ENCODE assay signal across 11 cellular contexts in the genomic region with DNA sequence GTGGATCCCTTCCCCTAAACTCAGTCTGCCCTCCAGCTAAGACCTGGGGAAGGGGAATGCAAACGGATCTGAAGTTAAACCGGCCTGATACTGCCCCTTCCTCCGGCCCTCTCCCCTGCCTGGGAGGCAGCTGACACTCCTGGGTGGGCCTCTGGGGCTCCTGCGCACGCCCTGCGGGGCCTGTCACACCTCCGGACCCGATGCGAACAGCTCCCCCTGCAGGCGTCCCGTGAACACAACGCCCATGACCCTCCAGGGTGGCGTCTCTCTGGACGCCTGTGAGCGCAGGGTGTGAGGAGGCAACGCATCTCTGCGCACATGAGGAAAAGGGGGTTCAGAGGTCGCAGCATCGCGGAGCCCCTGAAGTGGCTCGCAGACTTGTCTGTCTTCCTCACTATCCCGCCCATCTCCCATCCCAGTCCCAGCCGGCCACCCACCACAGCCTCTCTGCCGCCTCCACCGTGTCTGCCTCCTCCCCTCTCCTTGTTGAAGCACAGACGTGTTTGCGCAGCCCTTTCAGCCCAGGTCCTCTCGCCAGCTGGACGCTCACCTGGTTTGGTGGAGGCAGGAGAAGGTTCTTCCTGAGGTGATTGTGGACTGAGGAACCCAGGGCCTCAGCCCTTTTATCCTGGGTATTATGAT. TPM values are rescaled to one million over a fixed set of nuclear protein-coding genes. Genes with fewer than 3 reads are reported as not detected.
DNase-seq lines count a peak whose midpoint lies in the region; ATAC-seq, FAIRE-seq and TF ChIP-seq lines count a peak whose summit lies in the region.
"Had no signal": no experiment of that assay in that cellular context is flagged by ENCODE, and none has a peak within 500 bp of the region (broad histone marks: within the 10 kb centered on the region; RNA-seq: fewer than 3 reads in every experiment).

No MANE protein-coding gene starts in this region.

- no peaks in the 10 kb centered on the region for H3K36me3 ChIP-seq in BLaER1
- H3K36me3 ChIP-seq in RWPE2 (ENCODE audit: low read depth): no peaks in the 10 kb centered on the region
- no peaks in the 10 kb centered on the region for H3K36me3 ChIP-seq in HepG2 (replicated peaks in 1 of 2; ENCODE audit: control insufficient read depth in 1 of 2, insufficient read depth in 2 of 2, low read length in 2 of 2)
- H3K36me3 ChIP-seq: cardiac muscle cell had no signal

- BruUV-seq in HepG2 (replicated peaks; lab: Mats Ljungman, UMichigan): no TSS peak

- H3K36me3 Mint-ChIP-seq in osteocyte (ENCODE audit: unreplicated experiment): no peaks in the 10 kb centered on the region

- H3K4me2 ChIP-seq in BLaER1: peak overlapping the region; percentile 59
- H3K4me2 ChIP-seq in HepG2 (ENCODE audit: low read depth, low read length): no peak overlapping the region

- TF ChIP-seq POLR2A in HepG2 (IDR thresholded peaks at IDR 0.05; ENCODE audit: insufficient read depth in 1 of 2, low read depth in 2 of 2, low read length in 2 of 2): no peak

- H3K9me3 ChIP-seq in BLaER1: peaks cover 24% of the 10 kb centered on the region
- H3K9me3 ChIP-seq in RWPE2 (ENCODE audit: severe bottlenecking): no peaks in the 10 kb centered on the region
- no peaks in the 10 kb centered on the region for H3K9me3 ChIP-seq in HepG2 (ENCODE audit: low read length)

- H2AFZ ChIP-seq in HepG2 (ENCODE audit: low read length): no peak overlapping the region

- H3K27me3 Mint-ChIP-seq in osteocyte (ENCODE audit: unreplicated experiment): no peaks in the 10 kb centered on the region

- peak overlapping the region; percentile 14; the same call in 1 of the 2 replicates for H3K27ac ChIP-seq in BLaER1
- no peak overlapping the region for H3K27ac ChIP-seq in RWPE2 (ENCODE audit: poor library complexity, severe bottlenecking)
- no peak overlapping the region for H3K27ac ChIP-seq in HepG2 (ENCODE audit: extremely low read length, insufficient read depth, low read length)
- H3K27ac ChIP-seq: cardiac muscle cell had no signal

- no peak for ATAC-seq in RWPE2 (ENCODE audit: low read depth)
- ATAC-seq in HepG2: peak; percentile 92
- ATAC-seq: naive thymus-derived CD8-positive, alpha-beta T cell had no signal

- POLR2A ChIA-PET in HepG2 (lab: Yijun Ruan, JAX): no interaction called here

- 18% methylated on average over 10 of the region's 29 CpGs for WGBS in HepG2 (ENCODE audit: low lambda C conversion rate)

- H4K20me1 ChIP-seq in BLaER1 (no peaks in the 10 kb centered on the region), HepG2 (ENCODE audit: insufficient read depth, low read length) (no peaks in the 10 kb centered on the region)

- CTCF ChIA-PET in HepG2 (lab: Yijun Ruan, JAX; ENCODE audit: low intra/inter-chr PET ratio, low total read pairs): no interaction called here

- H3K4me3 ChIP-seq in BLaER1 (no peak overlapping the region), GM12875 (ENCODE audit: low read depth, low read length) (no peak overlapping the region), RWPE2 (ENCODE audit: severe bottlenecking) (no peak overlapping the region), HepG2 (replicated peaks in 1 of 3; ENCODE audit: insufficient read depth in 1 of 3, low read depth in 2 of 3, low read length in 3 of 3) (no peak overlapping the region)
- H3K4me3 ChIP-seq: cardiac muscle cell had no signal

- H3K9ac ChIP-seq in BLaER1: no peak overlapping the region
- H3K9ac ChIP-seq in HepG2 (ENCODE audit: insufficient read depth, low read depth, low read length): no peak overlapping the region

- H3K9me3 Mint-ChIP-seq in osteocyte (ENCODE audit: unreplicated experiment): peaks cover 58% of the 10 kb centered on the region

- H3K27me3 ChIP-seq in BLaER1 (no peaks in the 10 kb centered on the region), RWPE2 (ENCODE audit: insufficient read depth, poor library complexity, severe bottlenecking) (no peaks in the 10 kb centered on the region), HepG2 (ENCODE audit: control insufficient read depth in 1 of 2, insufficient read depth in 2 of 2, low read length in 2 of 2) (peaks cover 0 to 8% of the 10 kb centered on the region in 2 experiments; a peak in 1 of 5 replicates)
- H3K27me3 ChIP-seq: cardiac muscle cell had no signal

- H3K4me1 Mint-ChIP-seq in osteocyte (ENCODE audit: unreplicated experiment): no peaks in the 10 kb centered on the region

- in situ Hi-C loops in HepG2 (cut with HindIII; ENCODE audit: extremely low pct_ligation_motif_present, low pct_unique_long_range_greater_than_20kb): loop anchor here (5.0 kb wide), 1 partner anchor 56 kb away; the partner anchor contains the start of gene LCE3E

- DNase-seq in RWPE2 (ENCODE audit: low spot score) (no peak), HepG2 (ENCODE audit: low spot score) (peak; percentile 9), NCI-H1105 treated with DMSO at 0.1 percent for 48 hours (lab: John Stamatoyannopoulos, UW) (no peak), ecto neural progenitor cell (ENCODE audit: low spot score) (no peak), osteocyte (ENCODE audit: extremely low spot score, unreplicated experiment) (no peak), NCI-H1694 treated with DMSO at 0.1 percent for 48 hours (lab: John Stamatoyannopoulos, UW) (no peak)
- DNase-seq: naive thymus-derived CD8-positive, alpha-beta T cell; NCI-H446 treated with DMSO at 0.1 percent for 48 hours had no signal

- intact Hi-C loops in HepG2 (cut with micrococcal nuclease; ENCODE audit: unreplicated experiment): no loop called here

- H3K27ac Mint-ChIP-seq in osteocyte (ENCODE audit: unreplicated experiment): no peak overlapping the region

- TF ChIP-seq RAD21 in HepG2 (CRISPR knock-in tag; IDR thresholded peaks at IDR 0.05): no peak

- peak; percentile 70; the same call in 1 of the 2 replicates for TF ChIP-seq CTCF in GM12875 (IDR thresholded peaks at IDR 0.05; ENCODE audit: borderline replicate concordance, insufficient read depth, low read depth, low read length)
- peak; percentile 9 for TF ChIP-seq CTCF in RWPE2 (IDR thresholded peaks at IDR 0.05; ENCODE audit: poor library complexity, severe bottlenecking)
- peak; percentile 48 for TF ChIP-seq CTCF in HepG2 (CRISPR knock-in tag; IDR thresholded peaks at IDR 0.05)
- TF ChIP-seq CTCF in osteocyte (IDR thresholded peaks at IDR 0.05): no peak

- TF ChIP-seq EP300 in HepG2 (IDR thresholded peaks at IDR 0.05; ENCODE audit: low read depth in 2 of 2, low read length in 2 of 2): no peak
- no peak for TF ChIP-seq EP300 in HepG2 (CRISPR knock-in tag; IDR thresholded peaks at IDR 0.05; ENCODE audit: borderline replicate concordance)

- no peak for FAIRE-seq in HepG2 (lab: Jason Lieb, UNC)

- H3K4me1 ChIP-seq in BLaER1 (peaks cover 25% of the 10 kb centered on the region), RWPE2 (ENCODE audit: insufficient read depth, poor library complexity, severe bottlenecking) (no peaks in the 10 kb centered on the region), HepG2 (ENCODE audit: insufficient read depth, low read length) (no peaks in the 10 kb centered on the region)

- H3K4me3 Mint-ChIP-seq in osteocyte (ENCODE audit: unreplicated experiment): no peak overlapping the region

- H3K79me2 ChIP-seq in HepG2 (ENCODE audit: insufficient read depth, low read length): no peaks in the 10 kb centered on the region

RNA-seq across cellular contexts. Expression of gene LCE3A, which starts 0.4 kb away (rescaled TPM):
- total RNA-seq in HepG2 (2016; rRNA removed; fragmentation: Illumina TruSeq; extraction: Trizol): not detected in 2 replicates
- not detected in 2 replicates for total RNA-seq in HepG2 (2016; cell fraction: cytosol; rRNA removed; fragmentation: Illumina TruSeq; extraction: Trizol; ENCODE audit: low read depth)
- total RNA-seq in HepG2 (2016; cell fraction: insoluble cytoplasmic fraction; rRNA removed; fragmentation: Illumina TruSeq; extraction: Trizol): not detected in 2 replicates
- total RNA-seq in HepG2 (2016; cell fraction: membrane; rRNA removed; fragmentation: Illumina TruSeq; extraction: Trizol): not detected in 2 replicates
- not detected in 2 replicates for total RNA-seq in HepG2 (2016; cell fraction: nucleus; rRNA removed; fragmentation: Illumina TruSeq; extraction: Trizol)
- polyA plus RNA-seq in HepG2 (2011; rRNA removed): not detected in 2 replicates
- not detected in 2 replicates for polyA plus RNA-seq in HepG2 (2011; cell fraction: cytosol; rRNA removed)
- not detected in 2 replicates for polyA plus RNA-seq in HepG2 (2011; cell fraction: nucleus; rRNA removed)
- polyA plus RNA-seq in HepG2 (2012): not detected in 2 replicates
- not detected in 2 replicates for polyA plus RNA-seq in HepG2 (2016; cell fraction: cytosol; fragmentation: Illumina TruSeq; extraction: Trizol; ENCODE audit: low read depth)
- not detected in 2 replicates for polyA plus RNA-seq in HepG2 (2016; cell fraction: insoluble cytoplasmic fraction; fragmentation: Illumina TruSeq; extraction: Trizol; ENCODE audit: low read depth)
- polyA plus RNA-seq in HepG2 (2016; cell fraction: membrane; fragmentation: Illumina TruSeq; extraction: Trizol; ENCODE audit: low read depth): not detected in 2 replicates
- polyA plus RNA-seq in HepG2 (2016; cell fraction: nucleus; fragmentation: Illumina TruSeq; extraction: Trizol; ENCODE audit: insufficient read depth, low read depth): not detected in 2 replicates
- polyA minus RNA-seq in HepG2 (2011; rRNA and poly(A)+ RNA removed; ENCODE audit: low replicate concordance): not detected in 2 replicates
- polyA minus RNA-seq in HepG2 (2011; cell fraction: cytosol; rRNA and poly(A)+ RNA removed): not detected in 2 replicates
- not detected in 2 replicates for polyA minus RNA-seq in HepG2 (2011; cell fraction: nucleus; rRNA and poly(A)+ RNA removed)
- total RNA-seq in osteocyte: not detected in 2 replicates
- total RNA-seq: cardiac muscle cell; naive thymus-derived CD8-positive, alpha-beta T cell had no signal
- polyA plus RNA-seq: cardiac muscle cell; naive thymus-derived CD8-positive, alpha-beta T cell had no signal

RNA-seq across cellular contexts. Expression of gene LCE3B, which starts 9.7 kb away (rescaled TPM):
- total RNA-seq in HepG2 (2016; rRNA removed; fragmentation: Illumina TruSeq; extraction: Trizol) (not detected in 2 replicates), osteocyte (not detected in 2 replicates)
- not detected in 2 replicates for total RNA-seq in HepG2 (2016; cell fraction: cytosol; rRNA removed; fragmentation: Illumina TruSeq; extraction: Trizol; ENCODE audit: low read depth)
- not detected in 2 replicates for total RNA-seq in HepG2 (2016; cell fraction: insoluble cytoplasmic fraction; rRNA removed; fragmentation: Illumina TruSeq; extraction: Trizol)
- total RNA-seq in HepG2 (2016; cell fraction: membrane; rRNA removed; fragmentation: Illumina TruSeq; extraction: Trizol): not detected in 2 replicates
- total RNA-seq in HepG2 (2016; cell fraction: nucleus; rRNA removed; fragmentation: Illumina TruSeq; extraction: Trizol): not detected in 2 replicates
- not detected in 2 replicates for polyA plus RNA-seq in HepG2 (2011; rRNA removed)
- polyA plus RNA-seq in HepG2 (2011; cell fraction: cytosol; rRNA removed): not detected in 2 replicates
- polyA plus RNA-seq in HepG2 (2011; cell fraction: nucleus; rRNA removed): not detected in 2 replicates
- not detected in 2 replicates for polyA plus RNA-seq in HepG2 (2012)
- polyA plus RNA-seq in HepG2 (2016; cell fraction: cytosol; fragmentation: Illumina TruSeq; extraction: Trizol; ENCODE audit: low read depth): not detected in 2 replicates
- not detected in 2 replicates for polyA plus RNA-seq in HepG2 (2016; cell fraction: insoluble cytoplasmic fraction; fragmentation: Illumina TruSeq; extraction: Trizol; ENCODE audit: low read depth)
- polyA plus RNA-seq in HepG2 (2016; cell fraction: membrane; fragmentation: Illumina TruSeq; extraction: Trizol; ENCODE audit: low read depth): not detected in 2 replicates
- polyA plus RNA-seq in HepG2 (2016; cell fraction: nucleus; fragmentation: Illumina TruSeq; extraction: Trizol; ENCODE audit: insufficient read depth, low read depth): not detected in 2 replicates
- not detected in 2 replicates for polyA minus RNA-seq in HepG2 (2011; rRNA and poly(A)+ RNA removed; ENCODE audit: low replicate concordance)
- polyA minus RNA-seq in HepG2 (2011; cell fraction: cytosol; rRNA and poly(A)+ RNA removed): not detected in 2 replicates
- not detected in 2 replicates for polyA minus RNA-seq in HepG2 (2011; cell fraction: nucleus; rRNA and poly(A)+ RNA removed)
- total RNA-seq: cardiac muscle cell; naive thymus-derived CD8-positive, alpha-beta T cell had no signal
- polyA plus RNA-seq: cardiac muscle cell; naive thymus-derived CD8-positive, alpha-beta T cell had no signal

RNA-seq across cellular contexts. Expression of gene LCE3C, which starts 23.3 kb away (rescaled TPM):
- total RNA-seq in HepG2 (2016; rRNA removed; fragmentation: Illumina TruSeq; extraction: Trizol) (not detected in 2 replicates), osteocyte (not detected in 2 replicates)
- total RNA-seq in HepG2 (2016; cell fraction: cytosol; rRNA removed; fragmentation: Illumina TruSeq; extraction: Trizol; ENCODE audit: low read depth): not detected in 2 replicates
- not detected in 2 replicates for total RNA-seq in HepG2 (2016; cell fraction: insoluble cytoplasmic fraction; rRNA removed; fragmentation: Illumina TruSeq; extraction: Trizol)
- not detected in 2 replicates for total RNA-seq in HepG2 (2016; cell fraction: membrane; rRNA removed; fragmentation: Illumina TruSeq; extraction: Trizol)
- not detected in 2 replicates for total RNA-seq in HepG2 (2016; cell fraction: nucleus; rRNA removed; fragmentation: Illumina TruSeq; extraction: Trizol)
- polyA plus RNA-seq in HepG2 (2011; rRNA removed): not detected in 2 replicates
- polyA plus RNA-seq in HepG2 (2011; cell fraction: cytosol; rRNA removed): not detected in 2 replicates
- not detected in 2 replicates for polyA plus RNA-seq in HepG2 (2011; cell fraction: nucleus; rRNA removed)
- polyA plus RNA-seq in HepG2 (2012): not detected in 2 replicates
- not detected in 2 replicates for polyA plus RNA-seq in HepG2 (2016; cell fraction: cytosol; fragmentation: Illumina TruSeq; extraction: Trizol; ENCODE audit: low read depth)
- not detected in 2 replicates for polyA plus RNA-seq in HepG2 (2016; cell fraction: insoluble cytoplasmic fraction; fragmentation: Illumina TruSeq; extraction: Trizol; ENCODE audit: low read depth)
- polyA plus RNA-seq in HepG2 (2016; cell fraction: membrane; fragmentation: Illumina TruSeq; extraction: Trizol; ENCODE audit: low read depth): not detected in 2 replicates
- polyA plus RNA-seq in HepG2 (2016; cell fraction: nucleus; fragmentation: Illumina TruSeq; extraction: Trizol; ENCODE audit: insufficient read depth, low read depth): not detected in 2 replicates
- not detected in 2 replicates for polyA minus RNA-seq in HepG2 (2011; rRNA and poly(A)+ RNA removed; ENCODE audit: low replicate concordance)
- not detected in 2 replicates for polyA minus RNA-seq in HepG2 (2011; cell fraction: cytosol; rRNA and poly(A)+ RNA removed)
- not detected in 2 replicates for polyA minus RNA-seq in HepG2 (2011; cell fraction: nucleus; rRNA and poly(A)+ RNA removed)
- total RNA-seq: cardiac muscle cell; naive thymus-derived CD8-positive, alpha-beta T cell had no signal
- polyA plus RNA-seq: cardiac muscle cell; naive thymus-derived CD8-positive, alpha-beta T cell had no signal

RNA-seq across cellular contexts. Expression of gene LCE2D, which starts 39.9 kb away (rescaled TPM):
- total RNA-seq in HepG2 (2016; rRNA removed; fragmentation: Illumina TruSeq; extraction: Trizol) (not detected in 2 replicates), osteocyte (not detected in 2 replicates)
- not detected in 2 replicates for total RNA-seq in HepG2 (2016; cell fraction: cytosol; rRNA removed; fragmentation: Illumina TruSeq; extraction: Trizol; ENCODE audit: low read depth)
- not detected in 2 replicates for total RNA-seq in HepG2 (2016; cell fraction: insoluble cytoplasmic fraction; rRNA removed; fragmentation: Illumina TruSeq; extraction: Trizol)
- total RNA-seq in HepG2 (2016; cell fraction: membrane; rRNA removed; fragmentation: Illumina TruSeq; extraction: Trizol): not detected in 2 replicates
- total RNA-seq in HepG2 (2016; cell fraction: nucleus; rRNA removed; fragmentation: Illumina TruSeq; extraction: Trizol): not detected in 2 replicates
- not detected in 2 replicates for polyA plus RNA-seq in HepG2 (2011; rRNA removed)
- polyA plus RNA-seq in HepG2 (2011; cell fraction: cytosol; rRNA removed): not detected in 2 replicates
- not detected in 2 replicates for polyA plus RNA-seq in HepG2 (2011; cell fraction: nucleus; rRNA removed)
- polyA plus RNA-seq in HepG2 (2012): not detected in 2 replicates
- polyA plus RNA-seq in HepG2 (2016; cell fraction: cytosol; fragmentation: Illumina TruSeq; extraction: Trizol; ENCODE audit: low read depth): not detected in 2 replicates
- polyA plus RNA-seq in HepG2 (2016; cell fraction: insoluble cytoplasmic fraction; fragmentation: Illumina TruSeq; extraction: Trizol; ENCODE audit: low read depth): not detected in 2 replicates
- not detected in 2 replicates for polyA plus RNA-seq in HepG2 (2016; cell fraction: membrane; fragmentation: Illumina TruSeq; extraction: Trizol; ENCODE audit: low read depth)
- polyA plus RNA-seq in HepG2 (2016; cell fraction: nucleus; fragmentation: Illumina TruSeq; extraction: Trizol; ENCODE audit: insufficient read depth, low read depth): not detected in 2 replicates
- not detected in 2 replicates for polyA minus RNA-seq in HepG2 (2011; rRNA and poly(A)+ RNA removed; ENCODE audit: low replicate concordance)
- not detected in 2 replicates for polyA minus RNA-seq in HepG2 (2011; cell fraction: cytosol; rRNA and poly(A)+ RNA removed)
- not detected in 2 replicates for polyA minus RNA-seq in HepG2 (2011; cell fraction: nucleus; rRNA and poly(A)+ RNA removed)
- total RNA-seq: cardiac muscle cell; naive thymus-derived CD8-positive, alpha-beta T cell had no signal
- polyA plus RNA-seq: cardiac muscle cell; naive thymus-derived CD8-positive, alpha-beta T cell had no signal

RNA-seq across cellular contexts. Expression of gene LCE3D, which starts 43.0 kb away (rescaled TPM):
- not detected in 2 replicates for total RNA-seq in HepG2 (2016; rRNA removed; fragmentation: Illumina TruSeq; extraction: Trizol)
- total RNA-seq in HepG2 (2016; cell fraction: cytosol; rRNA removed; fragmentation: Illumina TruSeq; extraction: Trizol; ENCODE audit: low read depth): not detected in 2 replicates
- not detected in 2 replicates for total RNA-seq in HepG2 (2016; cell fraction: insoluble cytoplasmic fraction; rRNA removed; fragmentation: Illumina TruSeq; extraction: Trizol)
- not detected in 2 replicates for total RNA-seq in HepG2 (2016; cell fraction: membrane; rRNA removed; fragmentation: Illumina TruSeq; extraction: Trizol)
- not detected in 2 replicates for total RNA-seq in HepG2 (2016; cell fraction: nucleus; rRNA removed; fragmentation: Illumina TruSeq; extraction: Trizol)
- not detected in 2 replicates for polyA plus RNA-seq in HepG2 (2011; rRNA removed)
- not detected in 2 replicates for polyA plus RNA-seq in HepG2 (2011; cell fraction: cytosol; rRNA removed)
- polyA plus RNA-seq in HepG2 (2011; cell fraction: nucleus; rRNA removed): not detected in 2 replicates
- not detected in 2 replicates for polyA plus RNA-seq in HepG2 (2012)
- polyA plus RNA-seq in HepG2 (2016; cell fraction: cytosol; fragmentation: Illumina TruSeq; extraction: Trizol; ENCODE audit: low read depth): not detected in 2 replicates
- not detected in 2 replicates for polyA plus RNA-seq in HepG2 (2016; cell fraction: insoluble cytoplasmic fraction; fragmentation: Illumina TruSeq; extraction: Trizol; ENCODE audit: low read depth)
- not detected in 2 replicates for polyA plus RNA-seq in HepG2 (2016; cell fraction: membrane; fragmentation: Illumina TruSeq; extraction: Trizol; ENCODE audit: low read depth)
- not detected in 2 replicates for polyA plus RNA-seq in HepG2 (2016; cell fraction: nucleus; fragmentation: Illumina TruSeq; extraction: Trizol; ENCODE audit: insufficient read depth, low read depth)
- polyA minus RNA-seq in HepG2 (2011; rRNA and poly(A)+ RNA removed; ENCODE audit: low replicate concordance): not detected in 2 replicates
- polyA minus RNA-seq in HepG2 (2011; cell fraction: cytosol; rRNA and poly(A)+ RNA removed): not detected in 2 replicates
- not detected in 2 replicates for polyA minus RNA-seq in HepG2 (2011; cell fraction: nucleus; rRNA and poly(A)+ RNA removed)
- total RNA-seq in osteocyte: not detected in 2 replicates
- total RNA-seq: cardiac muscle cell; naive thymus-derived CD8-positive, alpha-beta T cell had no signal
- polyA plus RNA-seq: cardiac muscle cell; naive thymus-derived CD8-positive, alpha-beta T cell had no signal
